Comparison of ENCODE assay signal across 18 cellular contexts in genomic region chr3:71348831-71349230, GRCh38.
"Had no signal": no experiment of that assay in that cellular context is flagged by ENCODE, and none has a peak within 500 bp of the region (broad histone marks: within the 10 kb centered on the region; RNA-seq: fewer than 3 reads in every experiment).

No MANE protein-coding gene starts in this region.

- H3K27me3 Mint-ChIP-seq: progenitor cell of endocrine pancreas had no signal

- H3K9me3 Mint-ChIP-seq: nephron had no signal

- H3K9me3 ChIP-seq: heart right ventricle, pancreas, stomach, thoracic aorta had no signal

- ATAC-seq: esophagus mucosa, heart right ventricle, pancreas, right cardiac atrium had no signal

- H3K27me3 ChIP-seq: heart right ventricle, pancreas, stomach had no signal

- H3K36me3 ChIP-seq: heart right ventricle, pancreas, stomach, thoracic aorta had no signal

- H3K4me3 ChIP-seq: heart right ventricle, pancreas, smooth muscle cell, stomach, thoracic aorta had no signal

- DNase-seq: cortex of kidney; effector memory CD4-positive, alpha-beta T cell; heart right ventricle; hypothalamus; kidney glomerular epithelial cell; mesendoderm; occipital lobe; pancreas; right cardiac atrium; stimulated activated CD4-positive, alpha-beta T cell treated with anti-CD3 and anti-CD28 coated beads, Interleukin-2, amount 100 ng/mL, for 48 hours; stomach; substantia nigra; trophoblast cell had no signal

- H3K27ac Mint-ChIP-seq: nephron, progenitor cell of endocrine pancreas had no signal

- H3K27ac ChIP-seq: heart right ventricle, pancreas, stomach, thoracic aorta had no signal

- H3K4me3 Mint-ChIP-seq: nephron had no signal
